ENCODE assay signal across 15 cellular contexts in genomic region chr2:200469708-200470600, GRCh38. TPM values are rescaled to one million over a fixed set of nuclear protein-coding genes. Genes with fewer than 3 reads are reported as not detected.
DNase-seq lines count a peak whose midpoint lies in the region; TF ChIP-seq lines count a peak whose summit lies in the region.
"Had no signal": no experiment of that assay in that cellular context is flagged by ENCODE, and none has a peak within 500 bp of the region (broad histone marks: within the 10 kb centered on the region; RNA-seq: fewer than 3 reads in every experiment).

No MANE protein-coding gene starts in this region.

- no peaks in the 10 kb centered on the region for H3K4me1 ChIP-seq in endodermal cell (ENCODE audit: control insufficient read depth, insufficient read depth, low read length)
- H3K4me1 ChIP-seq: colonic mucosa had no signal

- no peak overlapping the region for H3K27ac Mint-ChIP-seq in endodermal cell
- peak overlapping the region; percentile 75 for H3K27ac Mint-ChIP-seq in mesothelial cell of epicardium
- H3K27ac Mint-ChIP-seq in activated naive CD4-positive, alpha-beta T cell treated with anti-CD3 and anti-CD28 coated beads for 36 hours = no peak overlapping the region

- H3K9me3 Mint-ChIP-seq in endodermal cell (no peaks in the 10 kb centered on the region), mesothelial cell of epicardium (no peaks in the 10 kb centered on the region)
- no peaks in the 10 kb centered on the region for H3K9me3 Mint-ChIP-seq in activated naive CD4-positive, alpha-beta T cell treated with anti-CD3 and anti-CD28 coated beads for 36 hours

- H3K27ac ChIP-seq in endodermal cell (ENCODE audit: low read depth, low read length) = peak overlapping the region; percentile 61
- peak overlapping the region; percentile 96 for H3K27ac ChIP-seq in substantia nigra (ENCODE audit: low read depth, low read length, poor library complexity, severe bottlenecking)
- H3K27ac ChIP-seq in RWPE1 = no peak overlapping the region
- H3K27ac ChIP-seq: colonic mucosa had no signal

- no peaks in the 10 kb centered on the region for H3K27me3 Mint-ChIP-seq in endodermal cell (ENCODE audit: insufficient read depth)
- H3K27me3 Mint-ChIP-seq in mesothelial cell of epicardium (ENCODE audit: low read depth) = no peaks in the 10 kb centered on the region
- no peaks in the 10 kb centered on the region for H3K27me3 Mint-ChIP-seq in activated naive CD4-positive, alpha-beta T cell treated with anti-CD3 and anti-CD28 coated beads for 36 hours (ENCODE audit: low read depth)

- no peak overlapping the region for H3K4me3 ChIP-seq in endodermal cell (ENCODE audit: low read length)
- H3K4me3 ChIP-seq: colonic mucosa had no signal

- no peaks in the 10 kb centered on the region for H3K9me3 ChIP-seq in endodermal cell (ENCODE audit: control insufficient read depth, low read length)
- H3K9me3 ChIP-seq: colonic mucosa had no signal

- no peak overlapping the region for H3K4me3 Mint-ChIP-seq in endodermal cell
- H3K4me3 Mint-ChIP-seq in mesothelial cell of epicardium = no peak overlapping the region
- H3K4me3 Mint-ChIP-seq in activated naive CD4-positive, alpha-beta T cell treated with anti-CD3 and anti-CD28 coated beads for 36 hours = no peak overlapping the region

- 90 to 91% methylated on average over 15 to 16 of the region's 16 CpGs for WGBS in endodermal cell (ENCODE audit: insufficient coverage in 1 of 2, insufficient read length in 1 of 2), 2 experiments

- DNase-seq in NCI-H1436 (lab: John Stamatoyannopoulos, UW) (peak; percentile 25), NCI-H1436 treated with DMSO at 0.1 percent for 48 hours (lab: John Stamatoyannopoulos, UW) (no peak), endodermal cell (no peak), mesothelial cell of epicardium (ENCODE audit: low spot score in 2 of 2, unreplicated experiment in 2 of 2) (no peak), substantia nigra (lab: John Stamatoyannopoulos, UW) (peak in 38 of 49 donors; percentile 8 to 75 (median 54)), NCI-H146 treated with DMSO at 0.1 percent for 48 hours (lab: John Stamatoyannopoulos, UW; ENCODE audit: unreplicated experiment) (no peak), RWPE1 (ENCODE audit: low spot score) (no peak)
- DNase-seq in activated naive CD4-positive, alpha-beta T cell treated with anti-CD3 and anti-CD28 coated beads for 36 hours = no peak
- DNase-seq: 8988T; activated CD4-positive, alpha-beta T cell treated with anti-CD3 and anti-CD28 coated beads, Interleukin-2, amount 50 U/mL, for 48 hours; activated gamma-delta T cell treated with Interleukin-2 at 50 U/mL for 16 hours; colonic mucosa; DMS153; mesendoderm; NCI-H774 had no signal

- H3K36me3 ChIP-seq in endodermal cell (ENCODE audit: control insufficient read depth, insufficient read depth, low read length) = peaks cover 89% of the 10 kb centered on the region
- H3K36me3 ChIP-seq: colonic mucosa had no signal

- CTCF ChIA-PET in activated naive CD4-positive, alpha-beta T cell treated with anti-CD3 and anti-CD28 coated beads for 36 hours (lab: Charles Lee) = interaction anchor here (0.7 to 3.7 kb wide), 17 partner anchors 8 to 496 kb away, joined by 3 to 23 read pairs (median 4); no protein-coding TSS in a partner anchor
- CTCF ChIA-PET in RWPE1 (lab: Yijun Ruan, JAX) = interaction anchor here (0.7 to 2.7 kb wide), 3 partner anchors 181 to 496 kb away, joined by 4 to 15 read pairs (median 5); no protein-coding TSS in a partner anchor

- H3K9ac ChIP-seq in endodermal cell (ENCODE audit: extremely low read depth, low read length, poor library complexity, severe bottlenecking) = no peak overlapping the region

- TF ChIP-seq CTCF in endodermal cell (conservative IDR thresholded peaks at IDR 0.05) = no peak
- no peak for TF ChIP-seq CTCF in mesothelial cell of epicardium (IDR thresholded peaks at IDR 0.05; ENCODE audit: unreplicated experiment)
- no peak for TF ChIP-seq CTCF in RWPE1 (conservative IDR thresholded peaks at IDR 0.05; ENCODE audit: low read depth)

- POLR2A ChIA-PET in RWPE1 (lab: Yijun Ruan, JAX; ENCODE audit: low non-redundant PET) = no interaction called here

- H3K4me1 Mint-ChIP-seq in endodermal cell (no peaks in the 10 kb centered on the region), mesothelial cell of epicardium (peaks cover 4% of the 10 kb centered on the region)
- H3K4me1 Mint-ChIP-seq in activated naive CD4-positive, alpha-beta T cell treated with anti-CD3 and anti-CD28 coated beads for 36 hours (ENCODE audit: low read depth) = peaks cover 46% of the 10 kb centered on the region

- peaks cover 80% of the 10 kb centered on the region for H3K36me3 Mint-ChIP-seq in endodermal cell (ENCODE audit: low read depth)
- peaks cover 45% of the 10 kb centered on the region for H3K36me3 Mint-ChIP-seq in mesothelial cell of epicardium
- H3K36me3 Mint-ChIP-seq in activated naive CD4-positive, alpha-beta T cell treated with anti-CD3 and anti-CD28 coated beads for 36 hours (ENCODE audit: low read depth) = peaks cover 2% of the 10 kb centered on the region

- H3K27me3 ChIP-seq in endodermal cell (ENCODE audit: control insufficient read depth, insufficient read depth, low read length, poor library complexity, severe bottlenecking) = no peaks in the 10 kb centered on the region
- H3K27me3 ChIP-seq: colonic mucosa had no signal

- intact Hi-C loops in activated naive CD4-positive, alpha-beta T cell treated with anti-CD3 and anti-CD28 coated beads for 36 hours (cut with micrococcal nuclease) = loop anchor here (5.0 to 10.0 kb wide), 3 partner anchors 238 to 765 kb away; partner anchors contain the start of gene BZW1

RNA-seq across cellular contexts. Expression of gene KCTD18, which starts 39.9 kb away (rescaled TPM):
- total RNA-seq in endodermal cell (10 to 100 TPM in 1 of 2 donors, 1 to 10 TPM in 1; 6.8 to 12.2 TPM), mesothelial cell of epicardium (13.2 to 15.6 TPM (median 14.6 TPM) in 3 replicates)
- polyA plus RNA-seq in endodermal cell (2013, experiment 1 of 2) = 8.8 TPM
- polyA plus RNA-seq in endodermal cell (2013, experiment 2 of 2) = 9.3 TPM
- 10 to 100 TPM in 1 of 2 experiments, 1 to 10 TPM in 1; 8.7 to 10.0 TPM for total RNA-seq in activated naive CD4-positive, alpha-beta T cell treated with anti-CD3 and anti-CD28 coated beads for 36 hours

RNA-seq across cellular contexts. Expression of gene SGO2, which starts 56.1 kb away (rescaled TPM):
- total RNA-seq in endodermal cell = 10 to 100 TPM; 20.0 to 37.8 TPM
- 36.4 TPM for polyA plus RNA-seq in endodermal cell (2013, experiment 1 of 2)
- 44.8 TPM for polyA plus RNA-seq in endodermal cell (2013, experiment 2 of 2)
- 8.8 to 10.7 TPM (median 9.2 TPM) in 3 replicates for total RNA-seq in mesothelial cell of epicardium
- 10 to 100 TPM; 39.7 to 40.0 TPM for total RNA-seq in activated naive CD4-positive, alpha-beta T cell treated with anti-CD3 and anti-CD28 coated beads for 36 hours

Comparison
In these comparisons a context has a peak if more than half of its experiments do, and no peak if none do; other contexts are left out.
1. DNase-seq: peak in NCI-H1436 (single experiment) and substantia nigra (38 of 49); none in NCI-H1436 treated with DMSO at 0.1 percent for 48 hours (single experiment), endodermal cell (single experiment), mesothelial cell of epicardium (0 of 2), activated naive CD4-positive, alpha-beta T cell treated with anti-CD3 and anti-CD28 coated beads for 36 hours (single experiment), NCI-H146 treated with DMSO at 0.1 percent for 48 hours (single experiment) and RWPE1 (single experiment).